ENCODE assay signal across 17 cellular contexts in genomic region chr2:45937990-45938389, GRCh38.
DNase-seq lines count a peak whose midpoint lies in the region; ATAC-seq and TF ChIP-seq lines count a peak whose summit lies in the region.
"Had no signal": no experiment of that assay in that cellular context is flagged by ENCODE, and none has a peak within 500 bp of the region (broad histone marks: within the 10 kb centered on the region; RNA-seq: fewer than 3 reads in every experiment).

No MANE protein-coding gene starts in this region.

- peak overlapping the region; percentile 87 to 97 for H2BK12ac ChIP-seq in mesenchymal stem cell (ENCODE audit: low read length in 2 of 2)

- peak overlapping the region; percentile 15 for H3K9ac ChIP-seq in mesenchymal stem cell (ENCODE audit: low read length)
- no peak overlapping the region for H3K9ac ChIP-seq in stomach smooth muscle (ENCODE audit: low read length in 2 of 2)

- no peak overlapping the region for H3K4me2 ChIP-seq in mesenchymal stem cell (ENCODE audit: low read length, poor library complexity, severe bottlenecking)

- H3K27ac ChIP-seq in HEK293 (ENCODE audit: extremely low read depth, low read depth, low read length) = peak overlapping the region; percentile 79
- peak overlapping the region; percentile 56 to 80 (median 72) for H3K27ac ChIP-seq in body of pancreas
- H3K27ac ChIP-seq in mesenchymal stem cell (ENCODE audit: low read length, poor library complexity, severe bottlenecking) = no peak overlapping the region
- H3K27ac ChIP-seq in stomach smooth muscle (ENCODE audit: low read length) = peak overlapping the region; percentile 75

- 96 to 100% methylated on average over 4 of the region's 4 CpGs for WGBS in body of pancreas, 2 donors
- WGBS in mesenchymal stem cell = 100% methylated on average over 4 of the region's 4 CpGs

- no peak for DNase-seq in body of pancreas
- no peak for DNase-seq in mesenchymal stem cell
- no peak for DNase-seq in activated CD4-positive, alpha-beta T cell treated with anti-CD3 and anti-CD28 coated beads, Interleukin-2, amount 50 U/mL, for 1 hour
- no peak for DNase-seq in stimulated activated effector memory CD8-positive, alpha-beta T cell treated with anti-CD3 and anti-CD28 coated beads, Interleukin-12 subunit alpha, Interleukin-12 subunit beta, amount 100 ng/mL, for 72 hours (ENCODE audit: low spot score in 2 of 2)
- no peak for DNase-seq in NCI-H128 (lab: John Stamatoyannopoulos, UW; ENCODE audit: unreplicated experiment)
- DNase-seq: activated CD4-positive, CD25-positive, alpha-beta regulatory T cell; amygdala; COR-L47; gastrocnemius medialis; NCI-H1930; nephron progenitor cell; retina; stimulated activated naive CD4-positive, alpha-beta T cell treated with Interleukin-2 at 50 U/mL for 16 hours had no signal

- H2BK5ac ChIP-seq in mesenchymal stem cell (ENCODE audit: low read depth, low read length, poor library complexity, severe bottlenecking) = no peak overlapping the region

- no peak overlapping the region for H3K27ac Mint-ChIP-seq in stimulated activated effector memory CD8-positive, alpha-beta T cell treated with anti-CD3 and anti-CD28 coated beads, Interleukin-12 subunit alpha, Interleukin-12 subunit beta, amount 100 ng/mL, for 72 hours
- H3K27ac Mint-ChIP-seq: activated T-helper 2 cell treated with anti-CD3 and anti-CD28 coated beads, Interferon-gamma antibody, Interleukin-2, Interleukin-4, amounts not matched to agents 10 μg/mL and 5 μg/mL and 100 μg/mL, durations not matched to agents 14 hours and 24 hours and 36 hours had no signal

- H3K4me1 Mint-ChIP-seq in stimulated activated effector memory CD8-positive, alpha-beta T cell treated with anti-CD3 and anti-CD28 coated beads, Interleukin-12 subunit alpha, Interleukin-12 subunit beta, amount 100 ng/mL, for 72 hours = peaks cover 7% of the 10 kb centered on the region

- CTCF ChIA-PET in HEK293 (lab: Yijun Ruan, JAX) = interaction anchor here (0.6 to 1.7 kb wide), 7 partner anchors 9 to 299 kb away, joined by 3 to 6 read pairs (median 4); partner anchors contain the start of gene PRKCE

- H3K27me3 ChIP-seq in body of pancreas (no peaks in the 10 kb centered on the region), mesenchymal stem cell (ENCODE audit: control insufficient read depth in 1 of 2, insufficient read depth in 1 of 2, low read length in 2 of 2) (no peaks in the 10 kb centered on the region), stomach smooth muscle (ENCODE audit: control insufficient read depth in 1 of 2, insufficient read depth in 2 of 2, low read length in 2 of 2) (no peaks in the 10 kb centered on the region)
- H3K27me3 ChIP-seq: gastrocnemius medialis had no signal

- H3K4me3 Mint-ChIP-seq in stimulated activated effector memory CD8-positive, alpha-beta T cell treated with anti-CD3 and anti-CD28 coated beads, Interleukin-12 subunit alpha, Interleukin-12 subunit beta, amount 100 ng/mL, for 72 hours = no peak overlapping the region
- H3K4me3 Mint-ChIP-seq: nephron progenitor cell had no signal

- H2AFZ ChIP-seq in mesenchymal stem cell (ENCODE audit: low read depth, low read length) = no peak overlapping the region

- intact Hi-C loops in body of pancreas (cut with DNase I) = loop anchor here (5.0 to 10.0 kb wide), 2 partner anchors 163 to 296 kb away; no protein-coding TSS in a partner anchor

- no peak overlapping the region for H3K4me3 ChIP-seq in HEK293 (ENCODE audit: low read depth, low read length)
- no peak overlapping the region for H3K4me3 ChIP-seq in body of pancreas
- peak overlapping the region in 1 of 2 experiments; percentile 8 for H3K4me3 ChIP-seq in mesenchymal stem cell (ENCODE audit: insufficient read depth in 1 of 2, low read depth in 1 of 2, low read length in 2 of 2)
- H3K4me3 ChIP-seq in stomach smooth muscle (ENCODE audit: low read length in 2 of 2) = no peak overlapping the region

- H3K4ac ChIP-seq in mesenchymal stem cell (ENCODE audit: low read depth in 1 of 2, low read length in 2 of 2) = peak overlapping the region in 1 of 2 experiments; percentile 40

- H3K23ac ChIP-seq in mesenchymal stem cell (ENCODE audit: low read length in 2 of 2) = peak overlapping the region in 1 of 2 experiments; percentile 14

- peak overlapping the region; percentile 88 for H2BK15ac ChIP-seq in mesenchymal stem cell (ENCODE audit: low read depth, poor library complexity, severe bottlenecking)

- TF ChIP-seq CTCF in HEK293 (tag by site-specific recombination; IDR thresholded peaks at IDR 0.05) (no peak), body of pancreas (IDR thresholded peaks at IDR 0.05) (no peak)

- H3K9me3 ChIP-seq in HEK293 (ENCODE audit: control insufficient read depth, insufficient read depth, low read depth, low read length) = no peaks in the 10 kb centered on the region
- no peaks in the 10 kb centered on the region for H3K9me3 ChIP-seq in body of pancreas
- H3K9me3 ChIP-seq in mesenchymal stem cell (ENCODE audit: control insufficient read depth, low read length) = no peaks in the 10 kb centered on the region
- H3K9me3 ChIP-seq in stomach smooth muscle (ENCODE audit: control insufficient read depth in 2 of 2, low read length in 2 of 2) = no peaks in the 10 kb centered on the region
- H3K9me3 ChIP-seq: gastrocnemius medialis had no signal

- peak overlapping the region; percentile 97 for H2AK5ac ChIP-seq in mesenchymal stem cell (ENCODE audit: low read length, severe bottlenecking)

- H4K8ac ChIP-seq in mesenchymal stem cell (ENCODE audit: low read length) = peak overlapping the region; percentile 80

- peak overlapping the region; percentile 27 for H2BK120ac ChIP-seq in mesenchymal stem cell (ENCODE audit: low read depth, low read length)

- no peaks in the 10 kb centered on the region for H3K36me3 Mint-ChIP-seq in stimulated activated effector memory CD8-positive, alpha-beta T cell treated with anti-CD3 and anti-CD28 coated beads, Interleukin-12 subunit alpha, Interleukin-12 subunit beta, amount 100 ng/mL, for 72 hours

- ATAC-seq in body of pancreas (no peak), HG03565 (IDR thresholded peaks at IDR 0.05; ENCODE audit: unreplicated experiment) (no peak)
- no peak for ATAC-seq in stimulated activated effector memory CD8-positive, alpha-beta T cell treated with anti-CD3 and anti-CD28 coated beads, Interleukin-12 subunit alpha, Interleukin-12 subunit beta, amount 100 ng/mL, for 72 hours

- TF ChIP-seq POLR2A in body of pancreas (IDR thresholded peaks at IDR 0.05) = no peak

- POLR2A ChIA-PET in HEK293 (lab: Yijun Ruan, JAX) = no interaction called here

- H3K79me1 ChIP-seq in mesenchymal stem cell (replicated peaks; ENCODE audit: low read length, poor library complexity, severe bottlenecking) = no peaks in the 10 kb centered on the region

- H3K18ac ChIP-seq in mesenchymal stem cell (ENCODE audit: low read depth in 1 of 2, low read length in 2 of 2) = peak overlapping the region; percentile 54 to 91

- no peaks in the 10 kb centered on the region for H3K9me3 Mint-ChIP-seq in stimulated activated effector memory CD8-positive, alpha-beta T cell treated with anti-CD3 and anti-CD28 coated beads, Interleukin-12 subunit alpha, Interleukin-12 subunit beta, amount 100 ng/mL, for 72 hours
- H3K9me3 Mint-ChIP-seq: activated T-helper 2 cell treated with anti-CD3 and anti-CD28 coated beads, Interferon-gamma antibody, Interleukin-2, Interleukin-4, amounts not matched to agents 10 μg/mL and 5 μg/mL and 100 μg/mL, durations not matched to agents 14 hours and 24 hours and 36 hours had no signal

- no peak overlapping the region for H4K91ac ChIP-seq in mesenchymal stem cell (ENCODE audit: low read length)

- H3K14ac ChIP-seq in mesenchymal stem cell (ENCODE audit: low read length in 2 of 2) = no peak overlapping the region

- H3K4me1 ChIP-seq in HEK293 (ENCODE audit: control insufficient read depth, insufficient read depth, low read length) (peaks cover 25% of the 10 kb centered on the region), body of pancreas (peaks cover 31% of the 10 kb centered on the region), mesenchymal stem cell (ENCODE audit: control insufficient read depth, insufficient read depth, low read depth, low read length) (peaks cover 20% of the 10 kb centered on the region), stomach smooth muscle (ENCODE audit: control insufficient read depth, insufficient read depth, low read length) (peaks cover 41% of the 10 kb centered on the region)

- H3K36me3 ChIP-seq in HEK293 (ENCODE audit: control insufficient read depth in 2 of 2, insufficient read depth in 1 of 2, low read length in 2 of 2) (no peaks in the 10 kb centered on the region), body of pancreas (replicated peaks in 1 of 2; ENCODE audit: insufficient read depth in 1 of 2, low read depth in 2 of 2) (no peaks in the 10 kb centered on the region), mesenchymal stem cell (ENCODE audit: control insufficient read depth in 1 of 2, insufficient read depth in 2 of 2, low read depth in 1 of 2, low read length in 2 of 2) (no peaks in the 10 kb centered on the region), stomach smooth muscle (ENCODE audit: control insufficient read depth in 2 of 2, insufficient read depth in 2 of 2, low read length in 2 of 2) (no peaks in the 10 kb centered on the region)
- H3K36me3 ChIP-seq: gastrocnemius medialis had no signal

TF ChIP-seq in HEK293, 187 proteins besides CTCF, POLR2A, EP300 and RAD21 (continues in another document):
- no peak for TF ChIP-seq ZNF704 (tag by site-specific recombination; IDR thresholded peaks at IDR 0.05)
- TF ChIP-seq GLIS1 (tag by site-specific recombination; IDR thresholded peaks at IDR 0.05) = peak; percentile 62
